30 cellular contexts compared by ENCODE assay signal in genomic region chr4:172143605-172144314, GRCh38.
DNase-seq lines count a peak whose midpoint lies in the region; FAIRE-seq and TF ChIP-seq lines count a peak whose summit lies in the region.
"Had no signal": no experiment of that assay in that cellular context is flagged by ENCODE, and none has a peak within 500 bp of the region (broad histone marks: within the 10 kb centered on the region; RNA-seq: fewer than 3 reads in every experiment).

No MANE protein-coding gene starts in this region.

- peak in 1 of 2 experiments; percentile 71; a peak in 2 of 4 replicates for TF ChIP-seq EP300 in SK-N-SH (IDR thresholded peaks at IDR 0.05; ENCODE audit: borderline replicate concordance in 1 of 2, low read depth in 1 of 2, low read length in 1 of 2)

- CTCF ChIA-PET in SK-N-SH (lab: Yijun Ruan, JAX): interaction anchor here (1.4 kb wide), 1 partner anchor 15 kb away, joined by 3 read pairs; no protein-coding TSS in a partner anchor

- H3K4me3 ChIP-seq in NB4 (ENCODE audit: low read depth, low read length) (no peak overlapping the region), SK-N-SH (ENCODE audit: low read depth in 2 of 2, low read length in 1 of 2) (no peak overlapping the region), prostate gland (no peak overlapping the region)
- H3K4me3 ChIP-seq: ascending aorta; BLaER1 treated with 17β-estradiol and CSF1 and Interleukin-3, amounts not matched to agents 10 nM and 100 nM; left ventricle myocardium inferior; SJSA1; testis had no signal

- H3K4me1 ChIP-seq in SK-N-SH (ENCODE audit: control insufficient read depth in 1 of 2, insufficient read depth in 2 of 2, low read depth in 1 of 2, low read length in 1 of 2) (peaks cover 7 to 12% of the 10 kb centered on the region in 2 experiments; a peak in 3 of 4 replicates), prostate gland (replicated peaks) (no peaks in the 10 kb centered on the region)
- H3K4me1 ChIP-seq: ascending aorta, Caco-2, left ventricle myocardium inferior, testis had no signal

- no peaks in the 10 kb centered on the region for H3K79me2 ChIP-seq in SK-N-SH (ENCODE audit: insufficient read depth)

- TF ChIP-seq RAD21 in SK-N-SH (IDR thresholded peaks at IDR 0.05; ENCODE audit: low read length): no peak; the same call in 1 of the 2 replicates

- H3K9me2 ChIP-seq in SK-N-SH: no peaks in the 10 kb centered on the region

- peak; percentile 3 for DNase-seq in GDM1 (lab: John Stamatoyannopoulos, UW)
- peak; percentile 2 for DNase-seq in NB4 (ENCODE audit: low read depth)
- DNase-seq in SK-N-SH: peak; percentile 55
- DNase-seq in erythroblast (lab: John Stamatoyannopoulos, UW): peak; percentile 22 to 60
- DNase-seq in glomerular visceral epithelial cell (ENCODE audit: extremely low spot score): no peak
- no peak for DNase-seq in RCC 7860 (ENCODE audit: low spot score)
- DNase-seq in HuH-7.5 (ENCODE audit: low spot score): no peak
- no peak for DNase-seq in prostate gland (ENCODE audit: low spot score)
- DNase-seq: activated CD8-positive, alpha-beta T cell treated with anti-CD3 and anti-CD28 coated beads, Interleukin-2, amount 10 ng/mL, durations not matched to agents 7 days and 5 days; activated effector memory CD4-positive, alpha-beta T cell treated with Interleukin-2 at 50 U/mL for 16 hours; activated naive CD8-positive, alpha-beta T cell treated with anti-CD3 and anti-CD28 coated beads for 36 hours; activated T-cell treated with anti-CD3 and anti-CD28 coated beads for 4 hours; Caco-2; cortex of kidney; DND-41; GOT3; islet precursor cell; left ventricle myocardium inferior; midbrain; naive thymus-derived CD4-positive, alpha-beta T cell; NCI-H146; NCI-H2107; nucleus accumbens; stimulated activated CD4-positive, alpha-beta T cell treated with anti-CD3 and anti-CD28 coated beads, Interleukin-15, amount 100 ng/mL, for 24 hours; stimulated activated naive CD4-positive, alpha-beta T cell; testis had no signal

- H3K9ac ChIP-seq in SK-N-SH: no peak overlapping the region
- H3K9ac ChIP-seq: BLaER1 treated with 17β-estradiol and CSF1 and Interleukin-3, amounts not matched to agents 10 nM and 100 nM had no signal

- no peaks in the 10 kb centered on the region for H3K9me3 ChIP-seq in SK-N-SH
- H3K9me3 ChIP-seq in prostate gland: no peaks in the 10 kb centered on the region
- H3K9me3 ChIP-seq: ascending aorta; BLaER1 treated with 17β-estradiol and CSF1 and Interleukin-3, amounts not matched to agents 10 nM and 100 nM; Caco-2; left ventricle myocardium inferior; SJSA1; testis had no signal

- peaks cover 3% of the 10 kb centered on the region for H3F3A ChIP-seq in SK-N-SH (replicated peaks; ENCODE audit: insufficient read depth)

- POLR2A ChIA-PET in SK-N-SH (lab: Yijun Ruan, JAX): no interaction called here

- WGBS in SK-N-SH (ENCODE audit: low lambda C conversion rate): 18% methylated on average over 3 of the region's 3 CpGs
- 39% methylated on average over 3 of the region's 3 CpGs for WGBS in prostate gland

- intact Hi-C loops in prostate gland (cut with DNase I): no loop called here

- TF ChIP-seq POLR2A in NB4 (IDR thresholded peaks at IDR 0.05; ENCODE audit: extremely low read depth, insufficient read length) (no peak), erythroblast (IDR thresholded peaks at IDR 0.05; ENCODE audit: low read length) (no peak), prostate gland (IDR thresholded peaks at IDR 0.05) (no peak)

- H3K27ac ChIP-seq in SK-N-SH (ENCODE audit: low read depth in 2 of 2, low read length in 1 of 2): peak overlapping the region in 1 of 2 experiments; percentile 79; a peak in 2 of 4 replicates
- no peak overlapping the region for H3K27ac ChIP-seq in prostate gland
- H3K27ac ChIP-seq: ascending aorta; BLaER1 treated with 17β-estradiol and CSF1 and Interleukin-3, amounts not matched to agents 10 nM and 100 nM; left ventricle myocardium inferior; testis had no signal

- no peak overlapping the region for H3K4me2 ChIP-seq in SK-N-SH
- H3K4me2 ChIP-seq: BLaER1 treated with 17β-estradiol and CSF1 and Interleukin-3, amounts not matched to agents 10 nM and 100 nM had no signal

- H2AFZ ChIP-seq in SK-N-SH (ENCODE audit: low read depth): peak overlapping the region; percentile 21

- FAIRE-seq in RCC 7860 (lab: Jason Lieb, UNC): no peak
- FAIRE-seq: GM12891 had no signal

- TF ChIP-seq CTCF in NB4 (IDR thresholded peaks at IDR 0.05; ENCODE audit: low read depth, low read length): no peak
- no peak for TF ChIP-seq CTCF in SK-N-SH (IDR thresholded peaks at IDR 0.05)
- TF ChIP-seq CTCF in prostate gland (IDR thresholded peaks at IDR 0.05): no peak

- H3K36me3 ChIP-seq in SK-N-SH (replicated peaks in 1 of 2; ENCODE audit: control insufficient read depth in 1 of 2, insufficient read depth in 2 of 2, low read length in 1 of 2) (no peaks in the 10 kb centered on the region), prostate gland (no peaks in the 10 kb centered on the region)
- H3K36me3 ChIP-seq: ascending aorta; BLaER1 treated with 17β-estradiol and CSF1 and Interleukin-3, amounts not matched to agents 10 nM and 100 nM; left ventricle myocardium inferior; SJSA1 had no signal

- H3K27me3 ChIP-seq in SK-N-SH (ENCODE audit: insufficient read depth) (no peaks in the 10 kb centered on the region), prostate gland (replicated peaks; ENCODE audit: insufficient read depth) (no peaks in the 10 kb centered on the region)
- H3K27me3 ChIP-seq: ascending aorta; BLaER1 treated with 17β-estradiol and CSF1 and Interleukin-3, amounts not matched to agents 10 nM and 100 nM; SJSA1; testis had no signal

- no peaks in the 10 kb centered on the region for H4K20me1 ChIP-seq in SK-N-SH (ENCODE audit: insufficient read depth)
- H4K20me1 ChIP-seq: BLaER1 treated with 17β-estradiol and CSF1 and Interleukin-3, amounts not matched to agents 10 nM and 100 nM had no signal

TF ChIP-seq in SK-N-SH, 30 proteins besides CTCF, POLR2A, EP300 and RAD21 (continues in another document):
- TF ChIP-seq POLR2AphosphoS5 (IDR thresholded peaks at IDR 0.05; ENCODE audit: low read depth, low read length) (no peak), TAF1 (IDR thresholded peaks at IDR 0.05; ENCODE audit: borderline replicate concordance, low read depth, low read length) (no peak), GATA2 (CRISPR knock-in tag; IDR thresholded peaks at IDR 0.05) (peak; percentile 59), FOXJ3 (CRISPR knock-in tag; IDR thresholded peaks at IDR 0.05) (0 out of 2 replicates have a peak, but pooled peaks have one; percentile 19), NFIC (IDR thresholded peaks at IDR 0.05; ENCODE audit: borderline replicate concordance) (no peak), MEF2A (IDR thresholded peaks at IDR 0.05; ENCODE audit: borderline replicate concordance, low read depth) (no peak), GABPA (IDR thresholded peaks at IDR 0.05; ENCODE audit: low read depth) (no peak), RCOR1 (IDR thresholded peaks at IDR 0.05; ENCODE audit: low read length) (peak; percentile 75; the same call in 1 of the 2 replicates)
- TF ChIP-seq, protein P1, sequence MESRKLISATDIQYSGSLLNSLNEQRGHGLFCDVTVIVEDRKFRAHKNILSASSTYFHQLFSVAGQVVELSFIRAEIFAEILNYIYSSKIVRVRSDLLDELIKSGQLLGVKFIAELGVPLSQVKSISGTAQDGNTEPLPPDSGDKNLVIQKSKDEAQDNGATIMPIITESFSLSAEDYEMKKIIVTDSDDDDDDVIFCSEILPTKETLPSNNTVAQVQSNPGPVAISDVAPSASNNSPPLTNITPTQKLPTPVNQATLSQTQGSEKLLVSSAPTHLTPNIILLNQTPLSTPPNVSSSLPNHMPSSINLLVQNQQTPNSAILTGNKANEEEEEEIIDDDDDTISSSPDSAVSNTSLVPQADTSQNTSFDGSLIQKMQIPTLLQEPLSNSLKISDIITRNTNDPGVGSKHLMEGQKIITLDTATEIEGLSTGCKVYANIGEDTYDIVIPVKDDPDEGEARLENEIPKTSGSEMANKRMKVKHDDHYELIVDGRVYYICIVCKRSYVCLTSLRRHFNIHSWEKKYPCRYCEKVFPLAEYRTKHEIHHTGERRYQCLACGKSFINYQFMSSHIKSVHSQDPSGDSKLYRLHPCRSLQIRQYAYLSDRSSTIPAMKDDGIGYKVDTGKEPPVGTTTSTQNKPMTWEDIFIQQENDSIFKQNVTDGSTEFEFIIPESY (IDR thresholded peaks at IDR 0.05; ENCODE audit: borderline replicate concordance, low read depth): no peak
- TF ChIP-seq, protein P2, sequence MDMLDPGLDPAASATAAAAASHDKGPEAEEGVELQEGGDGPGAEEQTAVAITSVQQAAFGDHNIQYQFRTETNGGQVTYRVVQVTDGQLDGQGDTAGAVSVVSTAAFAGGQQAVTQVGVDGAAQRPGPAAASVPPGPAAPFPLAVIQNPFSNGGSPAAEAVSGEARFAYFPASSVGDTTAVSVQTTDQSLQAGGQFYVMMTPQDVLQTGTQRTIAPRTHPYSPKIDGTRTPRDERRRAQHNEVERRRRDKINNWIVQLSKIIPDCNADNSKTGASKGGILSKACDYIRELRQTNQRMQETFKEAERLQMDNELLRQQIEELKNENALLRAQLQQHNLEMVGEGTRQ (IDR thresholded peaks at IDR 0.05; ENCODE audit: borderline replicate concordance, low read depth, low read length): no peak
- TF ChIP-seq, protein P3, sequence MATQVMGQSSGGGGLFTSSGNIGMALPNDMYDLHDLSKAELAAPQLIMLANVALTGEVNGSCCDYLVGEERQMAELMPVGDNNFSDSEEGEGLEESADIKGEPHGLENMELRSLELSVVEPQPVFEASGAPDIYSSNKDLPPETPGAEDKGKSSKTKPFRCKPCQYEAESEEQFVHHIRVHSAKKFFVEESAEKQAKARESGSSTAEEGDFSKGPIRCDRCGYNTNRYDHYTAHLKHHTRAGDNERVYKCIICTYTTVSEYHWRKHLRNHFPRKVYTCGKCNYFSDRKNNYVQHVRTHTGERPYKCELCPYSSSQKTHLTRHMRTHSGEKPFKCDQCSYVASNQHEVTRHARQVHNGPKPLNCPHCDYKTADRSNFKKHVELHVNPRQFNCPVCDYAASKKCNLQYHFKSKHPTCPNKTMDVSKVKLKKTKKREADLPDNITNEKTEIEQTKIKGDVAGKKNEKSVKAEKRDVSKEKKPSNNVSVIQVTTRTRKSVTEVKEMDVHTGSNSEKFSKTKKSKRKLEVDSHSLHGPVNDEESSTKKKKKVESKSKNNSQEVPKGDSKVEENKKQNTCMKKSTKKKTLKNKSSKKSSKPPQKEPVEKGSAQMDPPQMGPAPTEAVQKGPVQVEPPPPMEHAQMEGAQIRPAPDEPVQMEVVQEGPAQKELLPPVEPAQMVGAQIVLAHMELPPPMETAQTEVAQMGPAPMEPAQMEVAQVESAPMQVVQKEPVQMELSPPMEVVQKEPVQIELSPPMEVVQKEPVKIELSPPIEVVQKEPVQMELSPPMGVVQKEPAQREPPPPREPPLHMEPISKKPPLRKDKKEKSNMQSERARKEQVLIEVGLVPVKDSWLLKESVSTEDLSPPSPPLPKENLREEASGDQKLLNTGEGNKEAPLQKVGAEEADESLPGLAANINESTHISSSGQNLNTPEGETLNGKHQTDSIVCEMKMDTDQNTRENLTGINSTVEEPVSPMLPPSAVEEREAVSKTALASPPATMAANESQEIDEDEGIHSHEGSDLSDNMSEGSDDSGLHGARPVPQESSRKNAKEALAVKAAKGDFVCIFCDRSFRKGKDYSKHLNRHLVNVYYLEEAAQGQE (IDR thresholded peaks at IDR 0.05; ENCODE audit: low read depth, low read length): no peak

Comparison
In these comparisons a context has a peak if more than half of its experiments do, and no peak if none do; other contexts are left out.
1. DNase-seq: peak in GDM1 (single experiment), NB4 (single experiment), SK-N-SH (single experiment) and erythroblast (2 of 2); none in glomerular visceral epithelial cell (single experiment), RCC 7860 (single experiment), HuH-7.5 (single experiment) and prostate gland (single experiment).